In the genomic region with DNA sequence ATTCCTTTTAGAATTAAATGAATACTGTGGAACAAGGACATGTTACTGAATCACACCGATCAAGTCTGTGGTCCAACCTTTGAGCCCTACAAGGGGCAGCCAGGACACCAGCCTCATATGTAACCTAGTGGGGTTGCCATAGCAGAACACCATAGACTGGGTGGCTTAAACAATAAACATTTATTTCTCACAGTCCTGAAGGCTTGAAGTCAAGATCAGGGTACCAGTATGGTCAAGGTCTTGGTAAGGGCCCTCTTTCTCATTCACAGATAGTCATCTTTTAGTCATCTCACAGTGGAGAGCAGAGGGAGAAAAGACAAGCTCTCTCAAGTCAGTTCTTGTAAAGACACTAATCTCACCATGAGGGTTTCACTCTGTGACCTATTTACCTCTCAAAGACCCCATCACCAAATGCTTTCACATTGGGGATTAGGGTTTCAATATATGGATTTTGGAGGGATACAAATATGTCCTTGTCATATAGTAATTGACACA, we compare ENCODE assay signal across 35 cellular contexts.
"Had no signal": no experiment of that assay in that cellular context is flagged by ENCODE, and none has a peak within 500 bp of the region (broad histone marks: within the 10 kb centered on the region; RNA-seq: fewer than 3 reads in every experiment).

No MANE protein-coding gene starts in this region.

- H3K36me3 ChIP-seq: brain microvascular endothelial cell had no signal

- H3K9me3 Mint-ChIP-seq: activated naive CD8-positive, alpha-beta T cell treated with anti-CD3 and anti-CD28 coated beads for 36 hours had no signal

- H3K27me3 ChIP-seq: brain microvascular endothelial cell had no signal

- H3K36me3 Mint-ChIP-seq: activated naive CD8-positive, alpha-beta T cell treated with anti-CD3 and anti-CD28 coated beads for 36 hours had no signal

- DNase-seq: activated CD4-positive, alpha-beta T cell treated with anti-CD3 and anti-CD28 coated beads for 1 hour; activated CD4-positive, alpha-beta T cell treated with anti-CD3 and anti-CD28 coated beads for 48 hours; activated CD4-positive, alpha-beta T cell treated with anti-CD3 and anti-CD28 coated beads, Interleukin-2, amount 50 U/mL, for 4 hours; activated CD4-positive, CD25-positive, alpha-beta regulatory T cell; activated CD8-positive, alpha-beta T cell treated with anti-CD3 and anti-CD28 coated beads for 36 hours; activated effector memory CD4-positive, alpha-beta T cell treated with anti-CD3 and anti-CD28 coated beads, Interleukin-2, amount 50 U/mL, for 16 hours; activated naive CD4-positive, alpha-beta T cell; activated naive CD4-positive, alpha-beta T cell treated with anti-CD3 and anti-CD28 coated beads, Interleukin-2, amount 50 U/mL, for 16 hours; activated naive CD8-positive, alpha-beta T cell treated with anti-CD3 and anti-CD28 coated beads for 36 hours; activated T-cell treated with anti-CD3 and anti-CD28 coated beads, Interleukin-2, amount 50 U/mL, for 1 hour; activated T-cell treated with anti-CD3 and anti-CD28 coated beads, Interleukin-2, amount 50 U/mL, for 72 hours; amniotic stem cell; aorta; brain microvascular endothelial cell; Karpas-422; KBM-7; NCI-H1105; NCI-H1436; NCI-H1694; NCI-H1930; NCI-H2081 treated with DMSO at 0.1 percent for 48 hours; NCI-H226; NCI-H524 treated with DMSO at 0.1 percent for 48 hours; NCI-H748 treated with DMSO at 0.1 percent for 48 hours; NK-92 treated with Interleukin-12 subunit alpha and Interleukin-12 subunit beta, amount 100 ng/mL, for 24 hours; PC-9; SIG-M5; SW 1271; T-helper 1 cell; T-helper 2 cell; T-helper 9 cell had no signal

- H2AFZ ChIP-seq: PC-9 had no signal

- H3K27ac ChIP-seq: brain microvascular endothelial cell, PC-9, RWPE1, VCaP had no signal

- H3K4me3 Mint-ChIP-seq: activated CD8-positive, alpha-beta T cell treated with anti-CD3 and anti-CD28 coated beads for 36 hours; activated naive CD8-positive, alpha-beta T cell treated with anti-CD3 and anti-CD28 coated beads for 36 hours; activated T-cell treated with anti-CD3 and anti-CD28 coated beads, Interleukin-2, amount 50 U/mL, for 72 hours; activated T-helper 17 cell treated with anti-CD3 and anti-CD28 coated beads, Interleukin-2, amount 50 U/mL, for 72 hours had no signal

- H3K4me3 ChIP-seq: PC-9 had no signal

- H3K4me2 ChIP-seq: PC-9 had no signal

- H3K4me1 Mint-ChIP-seq: activated naive CD8-positive, alpha-beta T cell treated with anti-CD3 and anti-CD28 coated beads for 36 hours; activated T-helper 17 cell treated with anti-CD3 and anti-CD28 coated beads, Interleukin-2, amount 50 U/mL, for 72 hours had no signal

- ATAC-seq: activated CD8-positive, alpha-beta T cell treated with anti-CD3 and anti-CD28 coated beads for 36 hours; activated T-cell treated with anti-CD3 and anti-CD28 coated beads, Interleukin-2, amount 50 U/mL, for 72 hours; activated T-helper 17 cell treated with anti-CD3 and anti-CD28 coated beads, Interleukin-2, amount 50 U/mL, for 72 hours; Right ventricle myocardium inferior had no signal

- H3K27ac Mint-ChIP-seq: activated CD8-positive, alpha-beta T cell treated with anti-CD3 and anti-CD28 coated beads for 36 hours; activated naive CD8-positive, alpha-beta T cell treated with anti-CD3 and anti-CD28 coated beads for 36 hours; activated T-cell treated with anti-CD3 and anti-CD28 coated beads, Interleukin-2, amount 50 U/mL, for 72 hours; activated T-helper 17 cell treated with anti-CD3 and anti-CD28 coated beads, Interleukin-2, amount 50 U/mL, for 72 hours had no signal
